In the genomic region with DNA sequence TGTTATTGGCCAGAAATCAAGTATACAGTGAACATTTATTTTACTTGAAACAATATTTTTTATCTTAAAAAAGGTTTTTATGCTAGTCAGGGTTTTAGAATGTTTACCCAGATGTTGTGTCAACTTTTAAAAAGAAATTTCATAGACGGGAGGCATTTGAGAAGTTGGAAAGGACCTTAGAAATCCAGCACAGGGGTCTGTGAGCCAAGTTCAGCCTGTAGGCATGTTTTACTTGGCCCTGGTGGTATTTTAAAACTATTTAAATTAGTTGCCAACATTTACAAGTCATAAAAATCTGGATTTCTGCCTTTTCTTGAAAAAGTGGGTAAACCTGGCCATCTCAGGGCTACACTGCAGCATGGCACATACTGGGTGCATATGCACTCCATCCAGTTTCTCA, we compare ENCODE assay signal across 17 cellular contexts.
"Had no signal": no experiment of that assay in that cellular context is flagged by ENCODE, and none has a peak within 500 bp of the region (broad histone marks: within the 10 kb centered on the region; RNA-seq: fewer than 3 reads in every experiment).

No MANE protein-coding gene starts in this region.

- ATAC-seq: left lung; stimulated activated memory B cell treated with anti-CD40 and anti-IgM and Interleukin-4, amounts not matched to agents 10 μg/mL and 1 μg/mL and 100 μg/mL, for 72 hours had no signal

- H3K36me3 Mint-ChIP-seq: brain; naive B cell; stimulated activated memory B cell treated with anti-CD40 and anti-IgM and Interleukin-4, amounts not matched to agents 10 μg/mL and 1 μg/mL and 100 μg/mL, for 72 hours had no signal

- H3K9me3 ChIP-seq: left lung, transverse colon had no signal

- H3K27me3 ChIP-seq: left lung, transverse colon had no signal

- H3K4me3 Mint-ChIP-seq: brain; central memory CD8-positive, alpha-beta T cell; dendritic cell treated with granulocyte-macrophage colony-stimulating factor and Interleukin-4, amounts not matched to agents 40 ng/mL and 50 ng/mL, for 4 days; naive B cell; stimulated activated memory B cell treated with anti-CD40 and anti-IgM and Interleukin-4, amounts not matched to agents 10 μg/mL and 1 μg/mL and 100 μg/mL, for 72 hours had no signal

- H2AFZ ChIP-seq: parathyroid adenoma had no signal

- H3K79me2 ChIP-seq: parathyroid adenoma had no signal

- H3K4me1 Mint-ChIP-seq: central memory CD8-positive, alpha-beta T cell; naive B cell; stimulated activated memory B cell treated with anti-CD40 and anti-IgM and Interleukin-4, amounts not matched to agents 10 μg/mL and 1 μg/mL and 100 μg/mL, for 72 hours had no signal

- H3K4me3 ChIP-seq: left lung, transverse colon had no signal

- H3K9me3 Mint-ChIP-seq: central memory CD8-positive, alpha-beta T cell; dendritic cell treated with granulocyte-macrophage colony-stimulating factor and Interleukin-4, amounts not matched to agents 40 ng/mL and 50 ng/mL, for 4 days had no signal

- H3K9ac ChIP-seq: parathyroid adenoma had no signal

- H3K4me1 ChIP-seq: left lung, transverse colon had no signal

- H3K27me3 Mint-ChIP-seq: brain; central memory CD8-positive, alpha-beta T cell; dendritic cell treated with granulocyte-macrophage colony-stimulating factor and Interleukin-4, amounts not matched to agents 40 ng/mL and 50 ng/mL, for 4 days; naive B cell had no signal

- H3K27ac Mint-ChIP-seq: brain; dendritic cell treated with granulocyte-macrophage colony-stimulating factor and Interleukin-4, amounts not matched to agents 40 ng/mL and 50 ng/mL, for 4 days; naive B cell; stimulated activated memory B cell treated with anti-CD40 and anti-IgM and Interleukin-4, amounts not matched to agents 10 μg/mL and 1 μg/mL and 100 μg/mL, for 72 hours had no signal

- H3K27ac ChIP-seq: left lung, parathyroid adenoma, transverse colon had no signal

- DNase-seq: activated CD4-positive, alpha-beta T cell treated with anti-CD3 and anti-CD28 coated beads, Interleukin-2, amount 50 U/mL, for 4 hours; activated CD4-positive, CD25-positive, alpha-beta regulatory T cell treated with anti-CD3 and anti-CD28 coated beads, Interleukin-2, amount 50 U/mL, for 72 hours; activated naive CD4-positive, alpha-beta T cell treated with Interleukin-2 at 50 U/mL for 16 hours; activated T-cell treated with anti-CD3 and anti-CD28 coated beads for 4 hours; effector memory CD4-positive, alpha-beta T cell; foreskin fibroblast; hippocampal formation; left lung; naive B cell; stimulated activated CD4-positive, alpha-beta T cell treated with anti-CD3 and anti-CD28 coated beads, Interleukin-2, amount 100 ng/mL, for 48 hours; T1000; transverse colon had no signal

- H3K36me3 ChIP-seq: left lung, transverse colon had no signal
